12 cellular contexts compared by ENCODE assay signal in the genomic region with DNA sequence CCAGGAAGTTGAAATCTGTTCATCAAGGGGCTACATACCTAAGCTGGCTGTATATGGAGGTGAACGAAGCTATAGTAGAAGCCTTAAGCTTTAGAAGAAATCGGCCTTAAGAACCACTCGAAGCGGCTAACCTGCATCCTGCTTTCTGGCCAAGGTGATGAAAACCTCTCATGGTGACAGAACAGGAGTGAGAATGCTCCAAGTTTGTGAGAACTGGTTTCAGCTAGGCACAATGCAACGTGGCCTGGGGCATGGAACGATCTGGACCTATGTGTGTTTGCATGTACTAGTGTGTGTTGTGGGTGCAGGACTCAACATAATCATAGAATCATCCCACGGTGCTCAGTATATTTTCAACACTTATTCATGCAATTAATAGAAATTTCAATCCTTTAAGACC.
"Had no signal": no experiment of that assay in that cellular context is flagged by ENCODE, and none has a peak within 500 bp of the region (broad histone marks: within the 10 kb centered on the region; RNA-seq: fewer than 3 reads in every experiment).

No MANE protein-coding gene starts in this region.

- H3K36me3 ChIP-seq: neural progenitor cell had no signal

- H3K27ac ChIP-seq: neural progenitor cell had no signal

- H3K9me3 ChIP-seq: ascending aorta, esophagus squamous epithelium had no signal

- ATAC-seq: activated CD8-positive, alpha-beta T cell treated with anti-CD3 and anti-CD28 coated beads for 36 hours; activated T-cell treated with anti-CD3 and anti-CD28 coated beads, Interleukin-2, amount 50 U/mL, for 4 hours had no signal

- H3K27me3 ChIP-seq: ascending aorta, esophagus squamous epithelium, neural progenitor cell had no signal

- H3K4me3 ChIP-seq: ascending aorta, esophagus squamous epithelium, neural progenitor cell had no signal

- DNase-seq: activated B cell treated with CpG ODN at 0.5 μM for 24 hours; activated CD4-positive, alpha-beta T cell treated with anti-CD3 and anti-CD28 coated beads for 48 hours; activated CD8-positive, alpha-beta T cell treated with anti-CD3 and anti-CD28 coated beads for 36 hours; activated gamma-delta T cell treated with Interleukin-2 at 50 U/mL for 16 hours; activated T-cell treated with anti-CD3 and anti-CD28 coated beads, Interleukin-2, amount 50 U/mL, for 4 hours; esophagus squamous epithelium; immature natural killer cell; naive B cell; stimulated activated CD4-positive, alpha-beta T cell treated with anti-CD3 and anti-CD28 coated beads, Interleukin-1b, Interleukin-23, amount 100 ng/mL, for 48 hours; T-helper 2 cell had no signal
